In the genomic region with DNA sequence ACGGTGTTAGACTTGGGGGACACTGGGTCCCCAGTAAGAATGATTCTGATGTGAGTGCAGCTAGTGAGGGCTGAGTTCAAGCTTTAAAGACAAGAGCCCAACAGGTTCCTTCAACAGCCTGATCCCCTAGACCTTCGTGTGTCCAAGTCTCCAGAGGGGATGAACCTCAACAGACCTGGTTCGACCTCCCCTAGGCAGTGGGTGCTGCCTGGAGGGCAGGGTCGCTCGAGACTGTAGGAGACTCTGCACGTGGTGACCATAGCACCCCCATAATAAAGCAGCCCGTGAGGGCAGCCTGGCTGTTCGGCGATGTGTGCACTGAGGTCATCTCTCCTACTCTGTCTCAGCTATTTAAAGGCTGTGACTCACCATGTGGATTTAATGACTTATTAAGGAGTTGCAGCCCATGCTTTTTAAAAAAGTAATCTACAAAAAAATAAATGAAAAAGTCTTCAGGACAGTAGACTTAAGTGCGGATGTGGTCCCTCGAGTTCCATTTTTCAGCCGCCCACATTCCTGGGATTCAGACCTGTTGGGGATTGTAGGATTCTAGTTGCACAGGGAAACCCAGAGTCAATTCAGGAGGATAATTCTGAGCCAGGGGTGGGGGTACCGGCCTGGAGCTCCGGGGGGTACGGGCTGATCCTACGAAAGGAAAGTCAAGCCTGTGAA, we compare ENCODE assay signal across 9 cellular contexts. TPM values are rescaled to one million over a fixed set of nuclear protein-coding genes. Genes with fewer than 3 reads are reported as not detected.
DNase-seq lines count a peak whose midpoint lies in the region; ATAC-seq lines count a peak whose summit lies in the region.
"Had no signal": no experiment of that assay in that cellular context is flagged by ENCODE, and none has a peak within 500 bp of the region (broad histone marks: within the 10 kb centered on the region; RNA-seq: fewer than 3 reads in every experiment).

No MANE protein-coding gene starts in this region.

- H3K9me3 Mint-ChIP-seq in activated T-cell treated with anti-CD3 and anti-CD28 coated beads, Interleukin-2, amount 50 U/mL, for 4 hours: no peaks in the 10 kb centered on the region
- H3K9me3 Mint-ChIP-seq in activated T-cell treated with anti-CD3 and anti-CD28 coated beads, Interleukin-2, amount 50 U/mL, for 72 hours: no peaks in the 10 kb centered on the region

- no peaks in the 10 kb centered on the region for H3K36me3 Mint-ChIP-seq in activated T-cell treated with anti-CD3 and anti-CD28 coated beads, Interleukin-2, amount 50 U/mL, for 4 hours (ENCODE audit: insufficient read depth)
- no peaks in the 10 kb centered on the region for H3K36me3 Mint-ChIP-seq in activated T-cell treated with anti-CD3 and anti-CD28 coated beads, Interleukin-2, amount 50 U/mL, for 72 hours (ENCODE audit: insufficient read depth in 2 of 2)

- no peak overlapping the region for H3K4me3 Mint-ChIP-seq in activated T-cell treated with anti-CD3 and anti-CD28 coated beads, Interleukin-2, amount 50 U/mL, for 4 hours
- H3K4me3 Mint-ChIP-seq in activated T-cell treated with anti-CD3 and anti-CD28 coated beads, Interleukin-2, amount 50 U/mL, for 72 hours: no peak overlapping the region

- peaks cover 14% of the 10 kb centered on the region for H3K4me1 Mint-ChIP-seq in activated T-cell treated with anti-CD3 and anti-CD28 coated beads, Interleukin-2, amount 50 U/mL, for 4 hours (ENCODE audit: low read depth)
- H3K4me1 Mint-ChIP-seq in activated T-cell treated with anti-CD3 and anti-CD28 coated beads, Interleukin-2, amount 50 U/mL, for 72 hours (ENCODE audit: low read depth): peaks cover 17% of the 10 kb centered on the region

- DNase-seq in activated T-cell treated with anti-CD3 and anti-CD28 coated beads, Interleukin-2, amount 50 U/mL, for 4 hours: peak; percentile 4
- no peak for DNase-seq in activated T-cell treated with anti-CD3 and anti-CD28 coated beads, Interleukin-2, amount 50 U/mL, for 72 hours
- peak; percentile 6 for DNase-seq in activated CD8-positive, alpha-beta memory T cell treated with anti-CD3 and anti-CD28 coated beads, Interleukin-2, amount 50 U/mL, for 4 hours
- DNase-seq in hepatic stellate cell (ENCODE audit: low spot score) (peak; percentile 94), ureter (ENCODE audit: low spot score) (peak; percentile 40), activated gamma-delta T cell (lab: John Stamatoyannopoulos, UW) (no peak), NCI-H226 (no peak)
- DNase-seq: activated T-cell treated with anti-CD3 and anti-CD28 coated beads for 4 hours had no signal

- no peaks in the 10 kb centered on the region for H3K27me3 Mint-ChIP-seq in activated T-cell treated with anti-CD3 and anti-CD28 coated beads, Interleukin-2, amount 50 U/mL, for 4 hours (ENCODE audit: low read depth)
- H3K27me3 Mint-ChIP-seq in activated T-cell treated with anti-CD3 and anti-CD28 coated beads, Interleukin-2, amount 50 U/mL, for 72 hours (ENCODE audit: low read depth): no peaks in the 10 kb centered on the region

- ATAC-seq in activated T-cell treated with anti-CD3 and anti-CD28 coated beads, Interleukin-2, amount 50 U/mL, for 4 hours: no peak
- ATAC-seq in activated T-cell treated with anti-CD3 and anti-CD28 coated beads, Interleukin-2, amount 50 U/mL, for 72 hours (replicated peaks in 1 of 2): no peak
- ATAC-seq in HG03521 (IDR thresholded peaks at IDR 0.05; ENCODE audit: unreplicated experiment): no peak

- H3K27ac Mint-ChIP-seq in activated T-cell treated with anti-CD3 and anti-CD28 coated beads, Interleukin-2, amount 50 U/mL, for 72 hours: no peak overlapping the region

RNA-seq across cellular contexts. Expression of a gene that starts 23.4 kb away (rescaled TPM):
- 10 to 100 TPM; 12.1 to 26.2 (median 23.1) TPM for total RNA-seq in activated T-cell treated with anti-CD3 and anti-CD28 coated beads, Interleukin-2, amount 50 U/mL, for 4 hours
- total RNA-seq in activated T-cell treated with anti-CD3 and anti-CD28 coated beads, Interleukin-2, amount 50 U/mL, for 72 hours: 100 to 1,000 TPM; 137 to 198 TPM
- total RNA-seq in ureter: 74.4 TPM

Comparison
In these comparisons a context has a peak if more than half of its experiments do, and no peak if none do; other contexts are left out.
1. DNase-seq: peak in activated T-cell treated with anti-CD3 and anti-CD28 coated beads, Interleukin-2, amount 50 U/mL, for 4 hours (single experiment), activated CD8-positive, alpha-beta memory T cell treated with anti-CD3 and anti-CD28 coated beads, Interleukin-2, amount 50 U/mL, for 4 hours (single experiment), hepatic stellate cell (single experiment) and ureter (single experiment); none in activated T-cell treated with anti-CD3 and anti-CD28 coated beads, Interleukin-2, amount 50 U/mL, for 72 hours (0 of 2), activated gamma-delta T cell (single experiment) and NCI-H226 (single experiment).